17 cellular contexts compared by ENCODE assay signal in genomic region chr7:154968336-154969001, GRCh38. TPM values are rescaled to one million over a fixed set of nuclear protein-coding genes. Genes with fewer than 3 reads are reported as not detected.
DNase-seq lines count a peak whose midpoint lies in the region; ATAC-seq, FAIRE-seq and TF ChIP-seq lines count a peak whose summit lies in the region.
"Had no signal": no experiment of that assay in that cellular context is flagged by ENCODE, and none has a peak within 500 bp of the region (broad histone marks: within the 10 kb centered on the region; RNA-seq: fewer than 3 reads in every experiment).

No MANE protein-coding gene starts in this region.

- no peaks in the 10 kb centered on the region for H3F3A ChIP-seq in GM23338 (replicated peaks; ENCODE audit: low read depth)

- H3K36me3 ChIP-seq in BE2C = peaks cover 70% of the 10 kb centered on the region
- H3K36me3 ChIP-seq in GM23338 (ENCODE audit: insufficient read depth) = peaks cover 29% of the 10 kb centered on the region
- peaks cover 0 to 38% (median 0%) of the 10 kb centered on the region in 3 donors for H3K36me3 ChIP-seq in pancreas

- TF ChIP-seq CTCF in BE2C (IDR thresholded peaks at IDR 0.05; ENCODE audit: low read depth, low read length) (no peak), GM23338 (conservative IDR thresholded peaks at IDR 0.05; ENCODE audit: low read depth in 2 of 2) (no peak), fibroblast of mammary gland (conservative IDR thresholded peaks at IDR 0.05; ENCODE audit: control insufficient read depth, insufficient read depth, low read depth, low read length) (no peak), pancreas (IDR thresholded peaks at IDR 0.05) (no peak)
- no peak for TF ChIP-seq CTCF in activated CD8-positive, alpha-beta T cell treated with anti-CD3 and anti-CD28 coated beads for 36 hours (IDR thresholded peaks at IDR 0.05)

- H3K4me3 Mint-ChIP-seq in GM23338 = no peak overlapping the region
- no peak overlapping the region for H3K4me3 Mint-ChIP-seq in activated T-helper 2 cell treated with anti-CD3 and anti-CD28 coated beads, Interferon-gamma antibody, Interleukin-2, Interleukin-4, amounts not matched to agents 10 μg/mL and 5 μg/mL and 100 μg/mL, durations not matched to agents 14 hours and 24 hours and 36 hours (ENCODE audit: low read depth)
- no peak overlapping the region for H3K4me3 Mint-ChIP-seq in activated CD8-positive, alpha-beta T cell treated with anti-CD3 and anti-CD28 coated beads for 36 hours

- 0 out of 2 replicates have a peak overlapping the region, but pooled peaks have one; percentile 10 for H3K27ac Mint-ChIP-seq in GM23338
- peak overlapping the region; percentile 2 for H3K27ac Mint-ChIP-seq in activated T-helper 2 cell treated with anti-CD3 and anti-CD28 coated beads, Interferon-gamma antibody, Interleukin-2, Interleukin-4, amounts not matched to agents 10 μg/mL and 5 μg/mL and 100 μg/mL, durations not matched to agents 14 hours and 24 hours and 36 hours
- H3K27ac Mint-ChIP-seq in activated CD8-positive, alpha-beta T cell treated with anti-CD3 and anti-CD28 coated beads for 36 hours = no peak overlapping the region

- no peak overlapping the region for H3K27ac ChIP-seq in GM23338 (ENCODE audit: low read depth)
- H3K27ac ChIP-seq in pancreas = no peak overlapping the region
- H3K27ac ChIP-seq: C4-2B had no signal

- H3K4me1 ChIP-seq in BE2C = peaks cover 5% of the 10 kb centered on the region
- no peaks in the 10 kb centered on the region for H3K4me1 ChIP-seq in GM23338 (ENCODE audit: insufficient read depth)
- no peaks in the 10 kb centered on the region for H3K4me1 ChIP-seq in pancreas

- H3K27me3 ChIP-seq in BE2C (no peaks in the 10 kb centered on the region), GM23338 (ENCODE audit: insufficient read depth) (no peaks in the 10 kb centered on the region), pancreas (no peaks in the 10 kb centered on the region)

- ATAC-seq in GM23338 (no peak), pancreas (no peak), GM21723 (IDR thresholded peaks at IDR 0.05; ENCODE audit: unreplicated experiment) (no peak)
- no peak for ATAC-seq in activated CD8-positive, alpha-beta T cell treated with anti-CD3 and anti-CD28 coated beads for 36 hours

- H4K20me1 ChIP-seq in GM23338 (replicated peaks; ENCODE audit: insufficient read depth) = peaks cover 14% of the 10 kb centered on the region; the same call in 1 of the 2 replicates

- DNase-seq in BE2C = peak; percentile 45
- no peak for DNase-seq in GM23338 (ENCODE audit: low spot score)
- no peak for DNase-seq in activated T-helper 2 cell treated with anti-CD3 and anti-CD28 coated beads, Interferon-gamma antibody, Interleukin-2, Interleukin-4, amounts not matched to agents 10 μg/mL and 5 μg/mL and 100 μg/mL, durations not matched to agents 14 hours and 24 hours and 36 hours (ENCODE audit: low spot score)
- peak; percentile 2 for DNase-seq in fibroblast of mammary gland (ENCODE audit: low read depth)
- DNase-seq in pancreas = no peak
- DNase-seq in HK-2 (ENCODE audit: unreplicated experiment) = no peak
- no peak for DNase-seq in activated CD8-positive, alpha-beta T cell treated with anti-CD3 and anti-CD28 coated beads for 36 hours
- DNase-seq: DMS53, HCEC 1CT, KBM-7, NCI-H146, NCI-H2081, NCI-H446, NCI-H69, SIG-M5 had no signal

- H3K9me2 ChIP-seq in GM23338 (ENCODE audit: insufficient read depth) = no peaks in the 10 kb centered on the region

- H3K9me3 ChIP-seq in BE2C = no peaks in the 10 kb centered on the region
- no peaks in the 10 kb centered on the region for H3K9me3 ChIP-seq in pancreas

- no peak overlapping the region for H3K4me2 ChIP-seq in GM23338

- WGBS in pancreas, 2 donors = 91% methylated on average over 11 of the region's 11 CpGs

- H3K4me1 Mint-ChIP-seq in GM23338 = 0 out of 3 replicates have a peak, but pooled peaks cover 4% of the 10 kb centered on the region
- peaks cover 11% of the 10 kb centered on the region for H3K4me1 Mint-ChIP-seq in activated T-helper 2 cell treated with anti-CD3 and anti-CD28 coated beads, Interferon-gamma antibody, Interleukin-2, Interleukin-4, amounts not matched to agents 10 μg/mL and 5 μg/mL and 100 μg/mL, durations not matched to agents 14 hours and 24 hours and 36 hours (ENCODE audit: low read depth)
- H3K4me1 Mint-ChIP-seq in activated CD8-positive, alpha-beta T cell treated with anti-CD3 and anti-CD28 coated beads for 36 hours (ENCODE audit: low read depth) = peaks cover 6% of the 10 kb centered on the region

- no peaks in the 10 kb centered on the region; the same call in 2 of the 3 replicates for H3K9me3 Mint-ChIP-seq in GM23338
- no peaks in the 10 kb centered on the region for H3K9me3 Mint-ChIP-seq in activated T-helper 2 cell treated with anti-CD3 and anti-CD28 coated beads, Interferon-gamma antibody, Interleukin-2, Interleukin-4, amounts not matched to agents 10 μg/mL and 5 μg/mL and 100 μg/mL, durations not matched to agents 14 hours and 24 hours and 36 hours
- no peaks in the 10 kb centered on the region for H3K9me3 Mint-ChIP-seq in activated CD8-positive, alpha-beta T cell treated with anti-CD3 and anti-CD28 coated beads for 36 hours

- intact Hi-C loops in activated T-helper 2 cell treated with anti-CD3 and anti-CD28 coated beads, Interferon-gamma antibody, Interleukin-2, Interleukin-4, amounts not matched to agents 10 μg/mL and 5 μg/mL and 100 μg/mL, durations not matched to agents 14 hours and 24 hours and 36 hours (cut with micrococcal nuclease) = no loop called here
- intact Hi-C loops in pancreas (cut with DNase I) = no loop called here
- intact Hi-C loops in activated CD8-positive, alpha-beta T cell treated with anti-CD3 and anti-CD28 coated beads for 36 hours (cut with micrococcal nuclease) = no loop called here

- no peak overlapping the region for H2AFZ ChIP-seq in GM23338

- no peak for FAIRE-seq in pancreas (lab: Jason Lieb, UNC)

- H3K79me2 ChIP-seq in GM23338 (replicated peaks; ENCODE audit: insufficient read depth) = peaks cover 46% of the 10 kb centered on the region

- no peak overlapping the region for H3K4me3 ChIP-seq in BE2C (ENCODE audit: low read depth, low read length)
- no peak overlapping the region for H3K4me3 ChIP-seq in GM23338
- no peak overlapping the region for H3K4me3 ChIP-seq in fibroblast of mammary gland (ENCODE audit: control insufficient read depth, low read depth, low read length)
- H3K4me3 ChIP-seq in pancreas = no peak overlapping the region

- peaks cover 59% of the 10 kb centered on the region for H3K36me3 Mint-ChIP-seq in GM23338 (ENCODE audit: low read depth)
- peaks cover 79% of the 10 kb centered on the region for H3K36me3 Mint-ChIP-seq in activated T-helper 2 cell treated with anti-CD3 and anti-CD28 coated beads, Interferon-gamma antibody, Interleukin-2, Interleukin-4, amounts not matched to agents 10 μg/mL and 5 μg/mL and 100 μg/mL, durations not matched to agents 14 hours and 24 hours and 36 hours (ENCODE audit: low read depth)
- H3K36me3 Mint-ChIP-seq in activated CD8-positive, alpha-beta T cell treated with anti-CD3 and anti-CD28 coated beads for 36 hours (ENCODE audit: low read depth) = peaks cover 38% of the 10 kb centered on the region

- H3K27me3 Mint-ChIP-seq in GM23338 (ENCODE audit: insufficient read depth, low read depth, poor library complexity) = peaks cover 5% of the 10 kb centered on the region
- H3K27me3 Mint-ChIP-seq in activated T-helper 2 cell treated with anti-CD3 and anti-CD28 coated beads, Interferon-gamma antibody, Interleukin-2, Interleukin-4, amounts not matched to agents 10 μg/mL and 5 μg/mL and 100 μg/mL, durations not matched to agents 14 hours and 24 hours and 36 hours (ENCODE audit: low read depth) = no peaks in the 10 kb centered on the region
- no peaks in the 10 kb centered on the region for H3K27me3 Mint-ChIP-seq in activated CD8-positive, alpha-beta T cell treated with anti-CD3 and anti-CD28 coated beads for 36 hours

- CTCF ChIA-PET in activated CD8-positive, alpha-beta T cell treated with anti-CD3 and anti-CD28 coated beads for 36 hours (lab: Charles Lee) = interaction anchor here (1.0 kb wide), 1 partner anchor 40 kb away, joined by 3 read pairs; no protein-coding TSS in a partner anchor

- POLR2A ChIA-PET in activated CD8-positive, alpha-beta T cell treated with anti-CD3 and anti-CD28 coated beads for 36 hours (lab: Charles Lee) = interaction anchor here (0.8 kb wide), 1 partner anchor 8 kb away, joined by 3 read pairs; no protein-coding TSS in a partner anchor

TF ChIP-seq in GM23338, 12 proteins besides CTCF, POLR2A, EP300 and RAD21 (continues in another document):
- TF ChIP-seq EZH2 (IDR thresholded peaks at IDR 0.05; ENCODE audit: low read depth, unreplicated experiment) = no peak
- no peak for TF ChIP-seq JUNB (IDR thresholded peaks at IDR 0.05; ENCODE audit: unreplicated experiment)

RNA-seq across cellular contexts. Expression of gene PAXIP1, which starts 34.5 kb away (rescaled TPM):
- polyA plus RNA-seq in BE2C (2012; ENCODE audit: insufficient read depth, insufficient read length, low read depth) = 12.1 TPM
- total RNA-seq in GM23338 (2014; rRNA removed; shearing (Covaris generic)) = 32.8 and 36.9 TPM in 2 replicates
- polyA plus RNA-seq in GM23338 (2016; fragmentation: Nextera tagmentation; extraction: Ambion mirVana) (11.2 and 12.5 TPM in 2 replicates), pancreas (1 to 10 TPM; 3.5 to 4.5 TPM)
- total RNA-seq in activated T-helper 2 cell treated with anti-CD3 and anti-CD28 coated beads, Interferon-gamma antibody, Interleukin-2, Interleukin-4, amounts not matched to agents 10 μg/mL and 5 μg/mL and 100 μg/mL, durations not matched to agents 14 hours and 24 hours and 36 hours = 33.6 and 34.3 TPM in 2 replicates
- total RNA-seq in pancreas = 1 to 10 TPM; 3.2 to 6.2 (median 4.7) TPM
- 10 to 100 TPM; 20.5 to 23.9 TPM for total RNA-seq in activated CD8-positive, alpha-beta T cell treated with anti-CD3 and anti-CD28 coated beads for 36 hours

Comparison
In these comparisons a context has a peak if more than half of its experiments do, and no peak if none do; other contexts are left out.
1. DNase-seq: peak in BE2C (single experiment) and fibroblast of mammary gland (single experiment); none in GM23338 (single experiment), activated T-helper 2 cell treated with anti-CD3 and anti-CD28 coated beads, Interferon-gamma antibody, Interleukin-2, Interleukin-4, amounts not matched to agents 10 μg/mL and 5 μg/mL and 100 μg/mL, durations not matched to agents 14 hours and 24 hours and 36 hours (single experiment), pancreas (0 of 6), HK-2 (single experiment) and activated CD8-positive, alpha-beta T cell treated with anti-CD3 and anti-CD28 coated beads for 36 hours (single experiment).